Comparison of ENCODE assay signal across 11 cellular contexts in the genomic region with DNA sequence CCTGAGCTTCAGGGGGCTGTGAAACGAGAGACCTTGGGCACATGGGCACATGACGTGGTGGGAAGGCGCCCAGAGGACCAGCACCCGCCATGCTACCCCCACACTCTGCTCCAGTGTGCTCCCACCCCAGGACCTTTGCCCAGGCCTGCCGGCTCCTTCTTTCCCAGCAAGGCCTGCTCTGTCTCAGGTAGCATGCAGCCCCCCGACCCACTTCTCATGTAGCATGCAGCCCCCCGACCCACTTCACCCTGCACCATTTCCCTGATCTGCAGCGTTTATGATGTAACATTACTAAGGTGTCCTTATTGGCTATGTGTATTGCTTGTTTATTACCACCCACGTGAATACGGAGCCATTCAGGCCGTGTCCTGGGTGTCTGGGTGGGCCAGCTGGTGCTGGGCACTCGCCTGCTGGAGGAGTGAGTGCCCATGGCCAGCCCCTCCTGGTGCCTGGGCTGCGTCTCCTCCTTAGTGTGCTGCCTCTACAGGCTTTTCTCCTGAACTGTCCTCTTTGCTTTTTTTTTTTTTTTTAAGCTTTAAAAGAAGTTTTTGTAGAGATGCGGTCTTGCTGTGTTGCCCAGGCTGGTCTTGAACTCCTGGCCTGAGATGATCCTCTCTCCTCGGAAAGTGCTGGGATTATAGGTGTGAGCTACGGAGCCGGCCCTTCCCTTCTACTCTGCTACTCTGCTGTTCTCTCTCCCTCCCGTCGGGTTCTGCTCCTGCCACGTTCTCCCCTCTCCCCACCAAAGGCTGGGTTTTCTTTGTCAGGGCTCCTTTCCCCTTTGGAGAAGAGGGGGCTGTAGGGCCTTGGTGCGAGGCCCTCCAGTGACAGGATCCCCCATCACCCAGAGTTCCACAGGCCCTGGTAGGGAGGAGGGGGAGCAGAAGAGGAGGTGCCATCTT. TPM values are rescaled to one million over a fixed set of nuclear protein-coding genes. Genes with fewer than 3 reads are reported as not detected.
DNase-seq lines count a peak whose midpoint lies in the region; ATAC-seq and TF ChIP-seq lines count a peak whose summit lies in the region.
"Had no signal": no experiment of that assay in that cellular context is flagged by ENCODE, and none has a peak within 500 bp of the region (broad histone marks: within the 10 kb centered on the region; RNA-seq: fewer than 3 reads in every experiment).

No MANE protein-coding gene starts in this region.

- no peak overlapping the region for H3K4me3 ChIP-seq in right atrium auricular region
- peak overlapping the region in 1 of 2 donors; percentile 8 for H3K4me3 ChIP-seq in muscle layer of colon (ENCODE audit: low read depth in 1 of 2, low read length in 2 of 2)
- no peak overlapping the region for H3K4me3 ChIP-seq in urinary bladder (ENCODE audit: low read depth, low read length)

- intact Hi-C loops in cardiac septum (cut with DNase I) (no loop called here), MCF 10A (cut with micrococcal nuclease) (no loop called here)

- DNase-seq in right atrium auricular region (ENCODE audit: low spot score) (no peak), cardiac septum (ENCODE audit: low spot score) (no peak), MCF 10A (ENCODE audit: unreplicated experiment) (no peak), NCI-H146 (lab: John Stamatoyannopoulos, UW) (no peak)
- DNase-seq in activated T-cell treated with anti-CD3 and anti-CD28 coated beads, Interleukin-2, amount 50 U/mL, for 48 hours: no peak
- DNase-seq: activated CD4-positive, alpha-beta T cell treated with anti-CD3 and anti-CD28 coated beads, Interleukin-2, amount 50 U/mL, for 4 hours; AML-193; caudate nucleus had no signal

- H3K27ac Mint-ChIP-seq in MCF 10A (ENCODE audit: low read depth, unreplicated experiment): peak overlapping the region; percentile 68

- peaks cover 0 to 89% of the 10 kb centered on the region in 2 donors for H3K4me1 ChIP-seq in right atrium auricular region
- H3K4me1 ChIP-seq in muscle layer of colon (ENCODE audit: insufficient read depth, low read length): peaks cover 63% of the 10 kb centered on the region
- H3K4me1 ChIP-seq in urinary bladder (ENCODE audit: insufficient read depth): peaks cover 1% of the 10 kb centered on the region

- H3K4me1 Mint-ChIP-seq in MCF 10A (ENCODE audit: insufficient read depth, unreplicated experiment): peaks cover 45% of the 10 kb centered on the region

- no peak for ATAC-seq in HG03280 (IDR thresholded peaks at IDR 0.05; ENCODE audit: unreplicated experiment)

- H3K27ac ChIP-seq in right atrium auricular region: peak overlapping the region; percentile 80 to 81
- H3K27ac ChIP-seq in muscle layer of colon (ENCODE audit: low read depth, low read length): peak overlapping the region; percentile 69
- H3K27ac ChIP-seq in urinary bladder (ENCODE audit: low read depth): peak overlapping the region; percentile 69

- H3K9me3 ChIP-seq in right atrium auricular region: no peaks in the 10 kb centered on the region
- no peaks in the 10 kb centered on the region for H3K9me3 ChIP-seq in muscle layer of colon (ENCODE audit: low read length)

- H3K36me3 Mint-ChIP-seq in MCF 10A (ENCODE audit: insufficient read depth, unreplicated experiment): peaks cover 11% of the 10 kb centered on the region

- no peak overlapping the region for H3K4me3 Mint-ChIP-seq in MCF 10A (ENCODE audit: unreplicated experiment)

- TF ChIP-seq CTCF in right atrium auricular region (IDR thresholded peaks at IDR 0.05) (peak in 1 of 2 donors; percentile 26), MCF 10A (IDR thresholded peaks at IDR 0.05; ENCODE audit: unreplicated experiment) (no peak)

- H3K27me3 Mint-ChIP-seq in MCF 10A (ENCODE audit: insufficient read depth, unreplicated experiment): no peaks in the 10 kb centered on the region

- no peaks in the 10 kb centered on the region for H3K36me3 ChIP-seq in right atrium auricular region
- H3K36me3 ChIP-seq in muscle layer of colon (ENCODE audit: insufficient read depth, low read length): no peaks in the 10 kb centered on the region
- no peaks in the 10 kb centered on the region for H3K36me3 ChIP-seq in urinary bladder (ENCODE audit: insufficient read depth)

- POLR2A ChIA-PET in MCF 10A (lab: Yijun Ruan, JAX): interaction anchor here (0.7 kb wide), 1 partner anchor 10 kb away, joined by 3 read pairs; no protein-coding TSS in a partner anchor

- no peaks in the 10 kb centered on the region for H3K9me3 Mint-ChIP-seq in MCF 10A (ENCODE audit: unreplicated experiment)

- CTCF ChIA-PET in MCF 10A (lab: Yijun Ruan, JAX): interaction anchor here (0.6 to 2.2 kb wide), 2 partner anchors 35 to 42 kb away, joined by 3 to 7 read pairs; no protein-coding TSS in a partner anchor

- H3K9ac ChIP-seq in muscle layer of colon (ENCODE audit: low read length): peak overlapping the region; percentile 57

- 58% methylated on average over 21 of the region's 21 CpGs for WGBS in urinary bladder

- no TSS peak for BruUV-seq in MCF 10A (replicated peaks; lab: Mats Ljungman, UMichigan)

- H3K27me3 ChIP-seq in right atrium auricular region: no peaks in the 10 kb centered on the region
- no peaks in the 10 kb centered on the region for H3K27me3 ChIP-seq in muscle layer of colon (ENCODE audit: control insufficient read depth in 1 of 2, insufficient read depth in 2 of 2, low read length in 2 of 2)

RNA-seq across cellular contexts. Expression of gene LRP5, which starts 29.4 kb away (rescaled TPM):
- total RNA-seq in right atrium auricular region: 10 to 100 TPM; 34.6 to 60.9 TPM
- 38.6 TPM for total RNA-seq in cardiac septum
- total RNA-seq in MCF 10A (2022): 31.6 and 32.8 TPM in 2 replicates
- total RNA-seq in urinary bladder: 30.8 TPM
- polyA plus RNA-seq in urinary bladder: 54.8 TPM
